In the genomic region with DNA sequence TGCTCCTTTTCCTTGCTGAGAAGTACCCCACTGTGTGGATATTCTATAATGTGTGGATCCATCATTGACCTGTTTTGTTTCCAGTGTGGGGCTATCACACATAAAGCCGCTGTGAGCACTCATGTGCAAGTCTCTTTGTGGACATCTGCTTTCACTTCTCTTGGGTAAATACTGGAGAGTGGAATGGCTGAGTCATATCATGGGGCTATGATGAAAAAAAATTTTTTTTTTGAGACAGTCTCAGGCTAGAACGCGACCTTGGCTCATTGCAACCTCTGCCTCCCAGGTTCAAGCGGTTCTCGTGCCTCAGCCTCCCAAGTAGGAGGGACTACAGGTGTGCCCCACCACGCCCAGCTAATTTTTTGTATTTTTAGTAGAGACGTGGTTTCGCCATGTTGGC, we compare ENCODE assay signal across 1 cellular context.
TF ChIP-seq lines count a peak whose summit lies in the region.

No MANE protein-coding gene starts in this region.

TF ChIP-seq in SK-N-SH, 30 proteins besides CTCF, POLR2A, EP300 and RAD21 (continued from another document):
- TF ChIP-seq, protein P1, sequence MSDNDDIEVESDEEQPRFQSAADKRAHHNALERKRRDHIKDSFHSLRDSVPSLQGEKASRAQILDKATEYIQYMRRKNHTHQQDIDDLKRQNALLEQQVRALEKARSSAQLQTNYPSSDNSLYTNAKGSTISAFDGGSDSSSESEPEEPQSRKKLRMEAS (IDR thresholded peaks at IDR 0.05; ENCODE audit: low read depth), result peak; percentile 26; the same call in 1 of the 2 replicates
- TF ChIP-seq TEAD4 (IDR thresholded peaks at IDR 0.05; ENCODE audit: borderline replicate concordance, insufficient read depth), result no peak
